ENCODE assay signal across 8 cellular contexts in the genomic region with DNA sequence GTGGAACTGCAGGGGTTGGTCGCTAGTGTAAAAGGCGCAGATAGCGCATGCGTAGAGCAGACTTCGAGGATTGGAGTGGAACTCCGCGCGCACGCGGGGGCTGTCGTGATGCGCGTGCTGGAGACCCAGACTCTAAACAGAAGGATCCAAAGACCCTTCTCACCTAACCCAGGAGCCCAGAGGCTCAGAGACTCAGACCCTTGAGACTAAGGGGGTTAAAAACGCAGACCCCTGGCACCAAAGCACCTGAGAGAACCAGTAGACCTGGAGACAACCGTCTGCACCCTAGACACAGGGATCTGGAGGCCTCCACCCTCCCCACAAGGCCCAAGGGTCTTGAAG. TPM values are rescaled to one million over a fixed set of nuclear protein-coding genes. Genes with fewer than 3 reads are reported as not detected.
DNase-seq lines count a peak whose midpoint lies in the region; ATAC-seq and TF ChIP-seq lines count a peak whose summit lies in the region.

No MANE protein-coding gene starts in this region.

- TF ChIP-seq CTCF in IMR-90 (conservative IDR thresholded peaks at IDR 0.05; ENCODE audit: low read depth, low read length) (no peak), mucosa of descending colon (IDR thresholded peaks at IDR 0.05) (no peak)

- H3K4me1 ChIP-seq in CD4-positive, alpha-beta memory T cell (ENCODE audit: insufficient read depth, low read length): peaks cover 19% of the 10 kb centered on the region
- H3K4me1 ChIP-seq in IMR-90 (ENCODE audit: control insufficient read depth, insufficient read depth, low read length) (no peaks in the 10 kb centered on the region), mucosa of descending colon (ENCODE audit: low read depth) (peaks cover 14% of the 10 kb centered on the region)

- H4K5ac ChIP-seq in IMR-90 (ENCODE audit: low read depth, low read length): peak overlapping the region; percentile 56

- ATAC-seq in GM21423 (IDR thresholded peaks at IDR 0.05; ENCODE audit: unreplicated experiment): peak; percentile 26
- peak; percentile 58 for ATAC-seq in IMR-90 (ENCODE audit: low read depth)
- peak; percentile 33 for ATAC-seq in central memory CD8-positive, alpha-beta T cell (replicated peaks; ENCODE audit: extremely low read depth, poor library complexity, severe bottlenecking)
- ATAC-seq in mucosa of descending colon: peak; percentile 22

- H3K79me1 ChIP-seq in IMR-90 (ENCODE audit: low read depth in 1 of 2, low read length in 2 of 2): peaks cover 21 to 29% of the 10 kb centered on the region in 2 experiments

- no peak overlapping the region for H3K23ac ChIP-seq in IMR-90 (ENCODE audit: low read depth, low read length)

- no peaks in the 10 kb centered on the region for H3K9me3 ChIP-seq in CD4-positive, alpha-beta memory T cell (ENCODE audit: control insufficient read depth in 1 of 2, low read length in 2 of 2)
- H3K9me3 ChIP-seq in IMR-90 (ENCODE audit: control insufficient read depth, insufficient read depth, low read length) (no peaks in the 10 kb centered on the region), mucosa of descending colon (no peaks in the 10 kb centered on the region)

- no peak for TF ChIP-seq POLR2A in IMR-90 (IDR thresholded peaks at IDR 0.05; ENCODE audit: low read depth, low read length)

- peak overlapping the region; percentile 87 for H3K4me2 ChIP-seq in IMR-90 (ENCODE audit: low read depth, low read length)

- H3K4me3 ChIP-seq in CD4-positive, alpha-beta memory T cell (ENCODE audit: low read length in 2 of 2): peak overlapping the region; percentile 26 to 98
- H3K4me3 ChIP-seq in IMR-90 (ENCODE audit: insufficient read depth, low read depth, low read length) (peak overlapping the region; percentile 51), mucosa of descending colon (peak overlapping the region; percentile 50)

- H3K14ac ChIP-seq in IMR-90 (replicated peaks; ENCODE audit: low read depth, low read length): peak overlapping the region; percentile 49; the same call in 1 of the 2 replicates

- peak overlapping the region; percentile 47 for H3K4ac ChIP-seq in IMR-90 (ENCODE audit: low read depth, low read length)

- peaks cover 22 to 45% (median 34%) of the 10 kb centered on the region in 4 donors for H3K4me1 Mint-ChIP-seq in CD4-positive, alpha-beta memory T cell
- peaks cover 44% of the 10 kb centered on the region for H3K4me1 Mint-ChIP-seq in central memory CD8-positive, alpha-beta T cell

- peak overlapping the region; percentile 69 for H3K27ac ChIP-seq in CD4-positive, alpha-beta memory T cell (ENCODE audit: low read depth, low read length)
- H3K27ac ChIP-seq in IMR-90 (ENCODE audit: insufficient read depth, low read length): no peak overlapping the region

- POLR2A ChIA-PET in CD4-positive, alpha-beta memory T cell (lab: Charles Lee; ENCODE audit: partially characterized antibody): interaction anchor here (0.8 to 1.2 kb wide), 2 partner anchors 14 to 740 kb away, joined by 3 to 4 read pairs; no protein-coding TSS in a partner anchor
- POLR2A ChIA-PET in IMR-90 (lab: Charles Lee; ENCODE audit: unreplicated experiment): no interaction called here

- H3K9me3 Mint-ChIP-seq in CD4-positive, alpha-beta memory T cell: peaks cover 0 to 2% (median 0%) of the 10 kb centered on the region in 8 donors
- H3K9me3 Mint-ChIP-seq in central memory CD8-positive, alpha-beta T cell: no peaks in the 10 kb centered on the region

- no peak overlapping the region for H2BK120ac ChIP-seq in IMR-90 (ENCODE audit: low read depth, low read length)

- no peak overlapping the region for H2BK5ac ChIP-seq in IMR-90 (ENCODE audit: low read depth, low read length, poor library complexity, severe bottlenecking)

- no peak overlapping the region for H2BK20ac ChIP-seq in IMR-90 (ENCODE audit: low read depth, low read length)

- H2AK9ac ChIP-seq in IMR-90 (replicated peaks; ENCODE audit: low read depth, low read length, poor library complexity): no peak overlapping the region

- peak overlapping the region; percentile 79 to 91 for H4K8ac ChIP-seq in IMR-90 (ENCODE audit: low read depth in 2 of 2, low read length in 2 of 2)

- CTCF ChIA-PET in CD4-positive, alpha-beta memory T cell (lab: Charles Lee; ENCODE audit: partially characterized antibody): no interaction called here
- CTCF ChIA-PET in IMR-90 (lab: Yijun Ruan, JAX): no interaction called here

- no peak for DNase-seq in CD4-positive, alpha-beta memory T cell
- no peak for DNase-seq in IMR-90
- DNase-seq in central memory CD8-positive, alpha-beta T cell (ENCODE audit: low spot score in 2 of 2): no peak
- peak in 1 of 3 donors; percentile 37 for DNase-seq in mucosa of descending colon
- no peak for DNase-seq in medulla oblongata (ENCODE audit: extremely low spot score)
- no peak for DNase-seq in D341Med (ENCODE audit: low spot score)
- DNase-seq in NCI-H2081 treated with DMSO at 0.1 percent for 48 hours (lab: John Stamatoyannopoulos, UW): no peak

- intact Hi-C loops in CD4-positive, alpha-beta memory T cell (cut with micrococcal nuclease): loop anchor here (1.0 to 2.0 kb wide), 5 partner anchors 15 to 1084 kb away; a partner anchor contains a TSS
- intact Hi-C loops in IMR-90 (cut with micrococcal nuclease) (loop anchor here (2.0 to 10.0 kb wide), 4 partner anchors 60 to 484 kb away; a partner anchor contains a TSS), mucosa of descending colon (cut with DNase I, micrococcal nuclease) (no loop called here)

- H3K4me3 Mint-ChIP-seq in CD4-positive, alpha-beta memory T cell: peak overlapping the region; percentile 94 to 100 (median 97)
- peak overlapping the region; percentile 90 for H3K4me3 Mint-ChIP-seq in central memory CD8-positive, alpha-beta T cell

- in situ Hi-C loops in IMR-90 (cut with MboI; ENCODE audit: low sequenced_read_pairs): no loop called here

- WGBS in IMR-90 (ENCODE audit: extremely low coverage in 2 of 2, insufficient read length in 1 of 2), 2 experiments: no CpG with 5 or more reads among the region's 15 CpGs

- H3K56ac ChIP-seq in IMR-90 (ENCODE audit: extremely low read depth, insufficient read depth, low read length): no peak overlapping the region

- no TSS peak for BruUV-seq in IMR-90 (replicated peaks; lab: Mats Ljungman, UMichigan)

- no peak overlapping the region for H3K18ac ChIP-seq in IMR-90 (ENCODE audit: low read depth, low read length)

- no peaks in the 10 kb centered on the region for H3K27me3 Mint-ChIP-seq in CD4-positive, alpha-beta memory T cell
- H3K27me3 Mint-ChIP-seq in central memory CD8-positive, alpha-beta T cell: no peaks in the 10 kb centered on the region

- H2AK5ac ChIP-seq in IMR-90 (ENCODE audit: low read depth, low read length): no peak overlapping the region

- H3K9ac ChIP-seq in IMR-90 (ENCODE audit: low read depth, low read length): peak overlapping the region; percentile 11; the same call in 1 of the 2 replicates

- peaks cover 9% of the 10 kb centered on the region; the same call in 1 of the 2 replicates for H3K9me1 ChIP-seq in IMR-90 (ENCODE audit: insufficient read depth, low read length)

- no peaks in the 10 kb centered on the region for H3K27me3 ChIP-seq in CD4-positive, alpha-beta memory T cell (ENCODE audit: insufficient read depth, low read length)
- H3K27me3 ChIP-seq in IMR-90 (ENCODE audit: control insufficient read depth, insufficient read depth, low read length): peaks cover 4% of the 10 kb centered on the region

- no peak for TF ChIP-seq RAD21 in IMR-90 (IDR thresholded peaks at IDR 0.05; ENCODE audit: low read length)

- H4K91ac ChIP-seq in IMR-90 (ENCODE audit: insufficient read depth, low read depth, low read length): no peak overlapping the region

- dilution Hi-C loops in IMR-90 (cut with HindIII; ENCODE audit: low sequenced_read_pairs, unreplicated experiment): no loop called here

- no peaks in the 10 kb centered on the region for H4K20me1 ChIP-seq in IMR-90 (ENCODE audit: insufficient read depth, low read length)

- peak overlapping the region; percentile 93 to 100 (median 99) for H3K27ac Mint-ChIP-seq in CD4-positive, alpha-beta memory T cell
- peak overlapping the region; percentile 98 for H3K27ac Mint-ChIP-seq in central memory CD8-positive, alpha-beta T cell (ENCODE audit: low read depth)

- H3K36me3 Mint-ChIP-seq in CD4-positive, alpha-beta memory T cell: peaks cover 13 to 27% of the 10 kb centered on the region in 2 donors
- H3K36me3 Mint-ChIP-seq in central memory CD8-positive, alpha-beta T cell (ENCODE audit: insufficient read depth): peaks cover 18% of the 10 kb centered on the region

- H2AFZ ChIP-seq in IMR-90 (replicated peaks; ENCODE audit: low read length, poor library complexity): peak overlapping the region; percentile 98

- no peak overlapping the region for H2BK15ac ChIP-seq in IMR-90 (ENCODE audit: low read depth, low read length)

- peaks cover 9% of the 10 kb centered on the region for H3K36me3 ChIP-seq in CD4-positive, alpha-beta memory T cell (ENCODE audit: insufficient read depth, low read length)
- H3K36me3 ChIP-seq in IMR-90 (ENCODE audit: control insufficient read depth, insufficient read depth, low read length) (peaks cover 6% of the 10 kb centered on the region; the same call in 1 of the 2 replicates), mucosa of descending colon (ENCODE audit: low read depth) (peaks cover 6% of the 10 kb centered on the region)

RNA-seq across cellular contexts. Expression of a gene that starts 0.6 kb away (rescaled TPM):
- 10 to 100 TPM; 11.4 TPM for total RNA-seq in CD4-positive, alpha-beta memory T cell
- polyA plus RNA-seq in CD4-positive, alpha-beta memory T cell: 1 to 10 TPM; 1.4 to 9.2 TPM
- total RNA-seq in IMR-90 (2012; rRNA removed): 2.0 and 2.2 TPM in 2 replicates
- polyA plus RNA-seq in IMR-90 (2012; rRNA removed): 3.3 and 6.4 TPM in 2 replicates
- 2.3 and 7.5 TPM in 2 replicates for polyA plus RNA-seq in IMR-90 (2012; cell fraction: cytosol; rRNA removed)
- 4.6 and 12.3 TPM in 2 replicates for polyA plus RNA-seq in IMR-90 (2012; cell fraction: nucleus; rRNA removed; ENCODE audit: low replicate concordance)
- 1 to 10 TPM; 4.3 to 8.1 (median 4.8) TPM for total RNA-seq in mucosa of descending colon

RNA-seq across cellular contexts. Expression of a gene that starts 15.9 kb away (rescaled TPM):
- total RNA-seq in CD4-positive, alpha-beta memory T cell: 1 to 10 TPM; 3.4 to 3.9 TPM
- 1 to 10 TPM; 2.4 to 2.6 TPM for polyA plus RNA-seq in CD4-positive, alpha-beta memory T cell
- total RNA-seq in IMR-90 (2012; rRNA removed) (not detected in 2 replicates), mucosa of descending colon (1 to 10 TPM; 1.4 to 3.8 (median 3.2) TPM)
- 0.03 TPM in 1 of 2 replicates, not detected in the other for polyA plus RNA-seq in IMR-90 (2012; rRNA removed)
- not detected in 2 replicates for polyA plus RNA-seq in IMR-90 (2012; cell fraction: cytosol; rRNA removed)
- not detected in 2 replicates for polyA plus RNA-seq in IMR-90 (2012; cell fraction: nucleus; rRNA removed; ENCODE audit: low replicate concordance)

RNA-seq across cellular contexts. Expression of a gene that starts 26.1 kb away (rescaled TPM):
- total RNA-seq in CD4-positive, alpha-beta memory T cell: 1 to 10 TPM in 1 of 2 experiments, not detected in 1; 1.1 TPM
- not detected for polyA plus RNA-seq in CD4-positive, alpha-beta memory T cell
- total RNA-seq in IMR-90 (2012; rRNA removed) (not detected in 2 replicates), mucosa of descending colon (under 1 TPM in 1 of 3 donors, not detected in 2; 0.41 TPM)
- polyA plus RNA-seq in IMR-90 (2012; rRNA removed): not detected in 2 replicates
- not detected in 2 replicates for polyA plus RNA-seq in IMR-90 (2012; cell fraction: cytosol; rRNA removed)
- polyA plus RNA-seq in IMR-90 (2012; cell fraction: nucleus; rRNA removed; ENCODE audit: low replicate concordance): 0.28 and 0.66 TPM in 2 replicates

RNA-seq across cellular contexts. Expression of a gene that starts 33.3 kb away (rescaled TPM):
- under 1 TPM; 0.25 to 0.52 TPM for total RNA-seq in CD4-positive, alpha-beta memory T cell
- under 1 TPM in 1 of 2 donors, not detected in 1; 0.57 TPM for polyA plus RNA-seq in CD4-positive, alpha-beta memory T cell
- not detected in 2 replicates for total RNA-seq in IMR-90 (2012; rRNA removed)
- not detected in 2 replicates for polyA plus RNA-seq in IMR-90 (2012; rRNA removed)
- not detected in 2 replicates for polyA plus RNA-seq in IMR-90 (2012; cell fraction: cytosol; rRNA removed)
- polyA plus RNA-seq in IMR-90 (2012; cell fraction: nucleus; rRNA removed; ENCODE audit: low replicate concordance): not detected in 2 replicates
- total RNA-seq in mucosa of descending colon: 1 to 10 TPM; 1.2 to 2.5 (median 1.4) TPM

RNA-seq across cellular contexts. Expression of a gene that starts 43.9 kb away (rescaled TPM):
- not detected for total RNA-seq in CD4-positive, alpha-beta memory T cell
- polyA plus RNA-seq in CD4-positive, alpha-beta memory T cell: not detected
- total RNA-seq in IMR-90 (2012; rRNA removed) (not detected in 2 replicates), mucosa of descending colon (1 to 10 TPM in 1 of 3 donors, under 1 TPM in 2; 0.22 to 2.7 (median 0.84) TPM)
- polyA plus RNA-seq in IMR-90 (2012; rRNA removed): 0.16 TPM in 1 of 2 replicates, not detected in the other
- not detected in 2 replicates for polyA plus RNA-seq in IMR-90 (2012; cell fraction: cytosol; rRNA removed)
- not detected in 2 replicates for polyA plus RNA-seq in IMR-90 (2012; cell fraction: nucleus; rRNA removed; ENCODE audit: low replicate concordance)

Comparison
In these comparisons a context has a peak if more than half of its experiments do, and no peak if none do; other contexts are left out.
1. intact Hi-C loops: an anchor here in CD4-positive, alpha-beta memory T cell (1.0 to 2.0 kb wide) and IMR-90 (2.0 to 10.0 kb wide); none called in mucosa of descending colon.